In genomic region chr2:230904856-230905447, GRCh38 we compare ENCODE assay signal across 19 cellular contexts. TPM values are rescaled to one million over a fixed set of nuclear protein-coding genes. Genes with fewer than 3 reads are reported as not detected.
DNase-seq lines count a peak whose midpoint lies in the region; ATAC-seq, FAIRE-seq and TF ChIP-seq lines count a peak whose summit lies in the region.
"Had no signal": no experiment of that assay in that cellular context is flagged by ENCODE, and none has a peak within 500 bp of the region (broad histone marks: within the 10 kb centered on the region; RNA-seq: fewer than 3 reads in every experiment).

No MANE protein-coding gene starts in this region.

- H3K4me3 ChIP-seq in HepG2 (replicated peaks in 1 of 3; ENCODE audit: insufficient read depth in 1 of 3, low read depth in 2 of 3, low read length in 3 of 3) (no peak overlapping the region), suprapubic skin (no peak overlapping the region), psoas muscle (no peak overlapping the region), WERI-Rb-1 (ENCODE audit: low read depth, low read length) (no peak overlapping the region)
- H3K4me3 ChIP-seq: SK-N-MC had no signal

- H3K36me3 ChIP-seq in HepG2 (replicated peaks in 1 of 2; ENCODE audit: control insufficient read depth in 1 of 2, insufficient read depth in 2 of 2, low read length in 2 of 2) (no peaks in the 10 kb centered on the region), suprapubic skin (no peaks in the 10 kb centered on the region), psoas muscle (ENCODE audit: insufficient read depth in 1 of 2, low read depth in 1 of 2) (no peaks in the 10 kb centered on the region), WERI-Rb-1 (no peaks in the 10 kb centered on the region)

- no peak overlapping the region for H2AFZ ChIP-seq in HepG2 (ENCODE audit: low read length)

- H3K9me3 Mint-ChIP-seq in activated CD8-positive, alpha-beta memory T cell treated with anti-CD3 and anti-CD28 coated beads, Interleukin-2, amount 10 ng/mL, durations not matched to agents 7 days and 5 days (ENCODE audit: low read depth), result no peaks in the 10 kb centered on the region
- H3K9me3 Mint-ChIP-seq in activated CD8-positive, alpha-beta T cell treated with anti-CD3 and anti-CD28 coated beads for 36 hours, result no peaks in the 10 kb centered on the region

- in situ Hi-C loops in HepG2 (cut with HindIII; ENCODE audit: extremely low pct_ligation_motif_present, low pct_unique_long_range_greater_than_20kb), result loop anchor here (5.0 kb wide), 1 partner anchor 82 kb away; no protein-coding TSS in a partner anchor

- TF ChIP-seq POLR2A in HepG2 (IDR thresholded peaks at IDR 0.05; ENCODE audit: insufficient read depth in 1 of 2, low read depth in 2 of 2, low read length in 2 of 2) (no peak), suprapubic skin (IDR thresholded peaks at IDR 0.05) (no peak)

- H3K4me1 Mint-ChIP-seq in activated CD8-positive, alpha-beta memory T cell treated with anti-CD3 and anti-CD28 coated beads, Interleukin-2, amount 10 ng/mL, durations not matched to agents 7 days and 5 days, result peaks cover 73% of the 10 kb centered on the region
- H3K4me1 Mint-ChIP-seq in activated CD8-positive, alpha-beta T cell treated with anti-CD3 and anti-CD28 coated beads for 36 hours (ENCODE audit: low read depth), result peaks cover 81% of the 10 kb centered on the region

- H3K4me1 ChIP-seq in HepG2 (ENCODE audit: insufficient read depth, low read length), result peaks cover 24% of the 10 kb centered on the region
- H3K4me1 ChIP-seq in suprapubic skin, result no peaks in the 10 kb centered on the region
- no peaks in the 10 kb centered on the region for H3K4me1 ChIP-seq in psoas muscle

- no peak for ATAC-seq in activated CD8-positive, alpha-beta memory T cell treated with anti-CD3 and anti-CD28 coated beads, Interleukin-2, amount 10 ng/mL, durations not matched to agents 7 days and 5 days
- no peak for ATAC-seq in activated CD8-positive, alpha-beta T cell treated with anti-CD3 and anti-CD28 coated beads for 36 hours
- ATAC-seq in HepG2, result no peak
- no peak for ATAC-seq in psoas muscle
- ATAC-seq in GM21619 (IDR thresholded peaks at IDR 0.05; ENCODE audit: unreplicated experiment), result no peak

- H3K4me3 Mint-ChIP-seq in activated CD8-positive, alpha-beta memory T cell treated with anti-CD3 and anti-CD28 coated beads, Interleukin-2, amount 10 ng/mL, durations not matched to agents 7 days and 5 days, result no peak overlapping the region
- peak overlapping the region; percentile 73 for H3K4me3 Mint-ChIP-seq in activated CD8-positive, alpha-beta T cell treated with anti-CD3 and anti-CD28 coated beads for 36 hours

- intact Hi-C loops in activated CD8-positive, alpha-beta T cell treated with anti-CD3 and anti-CD28 coated beads for 36 hours (cut with micrococcal nuclease), result loop anchor here (5.0 kb wide), 1 partner anchor 147 kb away; no protein-coding TSS in a partner anchor
- intact Hi-C loops in HepG2 (cut with micrococcal nuclease; ENCODE audit: unreplicated experiment), result loop anchor here (5.0 kb wide), 1 partner anchor 32 kb away; no protein-coding TSS in a partner anchor
- intact Hi-C loops in psoas muscle (cut with DNase I), result no loop called here

- H3K9me3 ChIP-seq in HepG2 (ENCODE audit: low read length) (no peaks in the 10 kb centered on the region), suprapubic skin (no peaks in the 10 kb centered on the region), psoas muscle (no peaks in the 10 kb centered on the region), WERI-Rb-1 (ENCODE audit: severe bottlenecking) (no peaks in the 10 kb centered on the region)

- TF ChIP-seq EP300 in HepG2 (IDR thresholded peaks at IDR 0.05; ENCODE audit: low read depth in 2 of 2, low read length in 2 of 2) (no peak), HepG2 (CRISPR knock-in tag; IDR thresholded peaks at IDR 0.05; ENCODE audit: borderline replicate concordance) (no peak), suprapubic skin (IDR thresholded peaks at IDR 0.05) (no peak)

- no peak for FAIRE-seq in HepG2 (lab: Jason Lieb, UNC)
- FAIRE-seq: keratinocyte, TTC549 had no signal

- CTCF ChIA-PET in activated CD8-positive, alpha-beta memory T cell treated with anti-CD3 and anti-CD28 coated beads, Interleukin-2, amount 10 ng/mL, durations not matched to agents 7 days and 5 days (lab: Charles Lee), result interaction anchor here (0.5 to 22.6 kb wide), 12 partner anchors 9 to 444 kb away, joined by 3 to 309 read pairs (median 4); partner anchors contain the start of gene GPR55
- CTCF ChIA-PET in activated CD8-positive, alpha-beta T cell treated with anti-CD3 and anti-CD28 coated beads for 36 hours (lab: Charles Lee), result interaction anchor here (0.8 to 20.9 kb wide), 16 partner anchors 9 to 148 kb away, joined by 3 to 437 read pairs (median 6); partner anchors contain the start of gene GPR55
- CTCF ChIA-PET in HepG2 (lab: Yijun Ruan, JAX; ENCODE audit: low intra/inter-chr PET ratio, low total read pairs), result interaction anchor here (0.7 kb wide), 1 partner anchor 148 kb away, joined by 3 read pairs; no protein-coding TSS in a partner anchor

- WGBS in HepG2 (ENCODE audit: low lambda C conversion rate), result 19% methylated on average over 11 of the region's 15 CpGs
- 66% methylated on average over 15 of the region's 15 CpGs for WGBS in suprapubic skin
- WGBS in psoas muscle, 3 donors, result 71 to 79% (median 71%) methylated on average over 15 of the region's 15 CpGs

- H3K36me3 Mint-ChIP-seq in activated CD8-positive, alpha-beta memory T cell treated with anti-CD3 and anti-CD28 coated beads, Interleukin-2, amount 10 ng/mL, durations not matched to agents 7 days and 5 days, result peaks cover 21% of the 10 kb centered on the region
- H3K36me3 Mint-ChIP-seq in activated CD8-positive, alpha-beta T cell treated with anti-CD3 and anti-CD28 coated beads for 36 hours (ENCODE audit: low read depth), result peaks cover 8% of the 10 kb centered on the region

- BruUV-seq in HepG2 (replicated peaks; lab: Mats Ljungman, UMichigan), result no TSS peak

- POLR2A ChIA-PET in activated CD8-positive, alpha-beta T cell treated with anti-CD3 and anti-CD28 coated beads for 36 hours (lab: Charles Lee), result interaction anchor here (0.6 to 4.9 kb wide), 14 partner anchors 14 to 105 kb away, joined by 3 to 42 read pairs (median 4); partner anchors contain the start of gene GPR55
- POLR2A ChIA-PET in HepG2 (lab: Yijun Ruan, JAX), result interaction anchor here (1.8 kb wide), 1 partner anchor 148 kb away, joined by 6 read pairs; no protein-coding TSS in a partner anchor

- DNase-seq in activated CD8-positive, alpha-beta memory T cell treated with anti-CD3 and anti-CD28 coated beads, Interleukin-2, amount 10 ng/mL, durations not matched to agents 7 days and 5 days, result peak; percentile 40
- no peak for DNase-seq in activated CD8-positive, alpha-beta memory T cell treated with anti-CD3 and anti-CD28 coated beads, Interleukin-2, amount 50 U/mL, for 4 hours
- DNase-seq in activated CD8-positive, alpha-beta T cell treated with anti-CD3 and anti-CD28 coated beads for 36 hours, result no peak
- DNase-seq in HepG2 (ENCODE audit: low spot score) (no peak), suprapubic skin (ENCODE audit: low spot score in 2 of 2) (peak; percentile 26 to 57), psoas muscle (no peak), WERI-Rb-1 (no peak)
- DNase-seq: ACHN, Calu3, cortex of kidney, GDM1, NCI-H1694, OCI-M1 had no signal

- no peak overlapping the region for H3K27ac ChIP-seq in HepG2 (ENCODE audit: extremely low read length, insufficient read depth, low read length)
- no peak overlapping the region for H3K27ac ChIP-seq in suprapubic skin
- H3K27ac ChIP-seq in psoas muscle, result no peak overlapping the region
- H3K27ac ChIP-seq in WERI-Rb-1, result no peak overlapping the region
- H3K27ac ChIP-seq: SK-N-MC had no signal

- H3K4me2 ChIP-seq in HepG2 (ENCODE audit: low read depth, low read length), result peak overlapping the region; percentile 41

- peaks cover 9 to 72% of the 10 kb centered on the region in 2 experiments; a peak in 4 of 5 replicates for H3K27me3 ChIP-seq in HepG2 (ENCODE audit: control insufficient read depth in 1 of 2, insufficient read depth in 2 of 2, low read length in 2 of 2)
- peaks cover 16% of the 10 kb centered on the region for H3K27me3 ChIP-seq in suprapubic skin
- H3K27me3 ChIP-seq in psoas muscle (ENCODE audit: insufficient read depth in 3 of 3, low read length in 2 of 3), result peaks cover 0 to 2% (median 0%) of the 10 kb centered on the region in 3 donors
- H3K27me3 ChIP-seq in WERI-Rb-1 (ENCODE audit: insufficient read depth, low read depth, severe bottlenecking), result no peaks in the 10 kb centered on the region

- H3K27ac Mint-ChIP-seq in activated CD8-positive, alpha-beta memory T cell treated with anti-CD3 and anti-CD28 coated beads, Interleukin-2, amount 10 ng/mL, durations not matched to agents 7 days and 5 days, result peak overlapping the region; percentile 63
- peak overlapping the region; percentile 75 for H3K27ac Mint-ChIP-seq in activated CD8-positive, alpha-beta T cell treated with anti-CD3 and anti-CD28 coated beads for 36 hours

- peak; percentile 24 for TF ChIP-seq CTCF in activated CD8-positive, alpha-beta T cell treated with anti-CD3 and anti-CD28 coated beads for 36 hours (IDR thresholded peaks at IDR 0.05)
- no peak for TF ChIP-seq CTCF in HepG2 (CRISPR knock-in tag; IDR thresholded peaks at IDR 0.05)
- TF ChIP-seq CTCF in suprapubic skin (IDR thresholded peaks at IDR 0.05), result no peak
- TF ChIP-seq CTCF in psoas muscle (IDR thresholded peaks at IDR 0.05), result no peak
- no peak for TF ChIP-seq CTCF in WERI-Rb-1 (IDR thresholded peaks at IDR 0.05; ENCODE audit: low read depth, low read length)

- no peak overlapping the region for H3K9ac ChIP-seq in HepG2 (ENCODE audit: insufficient read depth, low read depth, low read length)

- no peaks in the 10 kb centered on the region for H3K79me2 ChIP-seq in HepG2 (ENCODE audit: insufficient read depth, low read length)

- no peak for TF ChIP-seq RAD21 in HepG2 (CRISPR knock-in tag; IDR thresholded peaks at IDR 0.05)

- H3K27me3 Mint-ChIP-seq in activated CD8-positive, alpha-beta memory T cell treated with anti-CD3 and anti-CD28 coated beads, Interleukin-2, amount 10 ng/mL, durations not matched to agents 7 days and 5 days, result peaks cover 19% of the 10 kb centered on the region
- H3K27me3 Mint-ChIP-seq in activated CD8-positive, alpha-beta T cell treated with anti-CD3 and anti-CD28 coated beads for 36 hours, result no peaks in the 10 kb centered on the region

- H4K20me1 ChIP-seq in HepG2 (ENCODE audit: insufficient read depth, low read length), result no peaks in the 10 kb centered on the region

RNA-seq across cellular contexts. Expression of gene GPR55, which starts 20.1 kb away (rescaled TPM):
- total RNA-seq in activated CD8-positive, alpha-beta memory T cell treated with anti-CD3 and anti-CD28 coated beads, Interleukin-2, amount 10 ng/mL, durations not matched to agents 7 days and 5 days, result 10 to 100 TPM; 42.1 to 58.8 TPM
- total RNA-seq in activated CD8-positive, alpha-beta T cell treated with anti-CD3 and anti-CD28 coated beads for 36 hours, result 1 to 10 TPM; 5.0 to 5.3 TPM
- not detected in 2 replicates for total RNA-seq in HepG2 (2016; rRNA removed; fragmentation: Illumina TruSeq; extraction: Trizol)
- not detected in 2 replicates for total RNA-seq in HepG2 (2016; cell fraction: cytosol; rRNA removed; fragmentation: Illumina TruSeq; extraction: Trizol; ENCODE audit: low read depth)
- 0.04 TPM in 1 of 2 replicates, not detected in the other for total RNA-seq in HepG2 (2016; cell fraction: insoluble cytoplasmic fraction; rRNA removed; fragmentation: Illumina TruSeq; extraction: Trizol)
- total RNA-seq in HepG2 (2016; cell fraction: membrane; rRNA removed; fragmentation: Illumina TruSeq; extraction: Trizol), result not detected in 2 replicates
- total RNA-seq in HepG2 (2016; cell fraction: nucleus; rRNA removed; fragmentation: Illumina TruSeq; extraction: Trizol), result not detected in 2 replicates
- polyA plus RNA-seq in HepG2 (2011; rRNA removed), result not detected in 2 replicates
- polyA plus RNA-seq in HepG2 (2011; cell fraction: cytosol; rRNA removed), result 0.04 TPM in 1 of 2 replicates, not detected in the other
- polyA plus RNA-seq in HepG2 (2011; cell fraction: nucleus; rRNA removed), result 0.05 and 0.06 TPM in 2 replicates
- polyA plus RNA-seq in HepG2 (2012), result not detected in 2 replicates
- not detected in 2 replicates for polyA plus RNA-seq in HepG2 (2016; cell fraction: cytosol; fragmentation: Illumina TruSeq; extraction: Trizol; ENCODE audit: low read depth)
- polyA plus RNA-seq in HepG2 (2016; cell fraction: insoluble cytoplasmic fraction; fragmentation: Illumina TruSeq; extraction: Trizol; ENCODE audit: low read depth), result not detected in 2 replicates
- polyA plus RNA-seq in HepG2 (2016; cell fraction: membrane; fragmentation: Illumina TruSeq; extraction: Trizol; ENCODE audit: low read depth), result not detected in 2 replicates
- 0.18 TPM in 1 of 2 replicates, not detected in the other for polyA plus RNA-seq in HepG2 (2016; cell fraction: nucleus; fragmentation: Illumina TruSeq; extraction: Trizol; ENCODE audit: insufficient read depth, low read depth)
- polyA minus RNA-seq in HepG2 (2011; rRNA and poly(A)+ RNA removed; ENCODE audit: low replicate concordance), result 0.09 and 0.14 TPM in 2 replicates
- not detected in 2 replicates for polyA minus RNA-seq in HepG2 (2011; cell fraction: cytosol; rRNA and poly(A)+ RNA removed)
- not detected in 2 replicates for polyA minus RNA-seq in HepG2 (2011; cell fraction: nucleus; rRNA and poly(A)+ RNA removed)
- 1 to 10 TPM in 1 of 4 donors, under 1 TPM in 1, not detected in 2; 0.72 to 1.2 TPM for total RNA-seq in suprapubic skin
- under 1 TPM in 1 of 4 donors, not detected in 3; 0.32 TPM for total RNA-seq in psoas muscle
- polyA plus RNA-seq in psoas muscle, result under 1 TPM in 2 of 3 donors, not detected in 1; 0.01 to 0.03 TPM
- total RNA-seq: Calu3, temporal lobe had no signal
- polyA plus RNA-seq: aorta, keratinocyte had no signal

RNA-seq across cellular contexts. Expression of gene ITM2C, which starts 40.2 kb away (rescaled TPM):
- total RNA-seq in activated CD8-positive, alpha-beta memory T cell treated with anti-CD3 and anti-CD28 coated beads, Interleukin-2, amount 10 ng/mL, durations not matched to agents 7 days and 5 days, result 100 to 1,000 TPM in 1 of 2 experiments, 10 to 100 TPM in 1; 65.1 to 115 TPM
- total RNA-seq in activated CD8-positive, alpha-beta T cell treated with anti-CD3 and anti-CD28 coated beads for 36 hours, result 10 to 100 TPM; 43.2 to 43.4 TPM
- total RNA-seq in HepG2 (2016; rRNA removed; fragmentation: Illumina TruSeq; extraction: Trizol) (40.7 and 70.5 TPM in 2 replicates), suprapubic skin (10 to 100 TPM in 3 of 4 donors, 1 to 10 TPM in 1; 9.0 to 17.9 (median 11.4) TPM), psoas muscle (10 to 100 TPM in 2 of 4 donors, 1 to 10 TPM in 2; 9.0 to 20.3 (median 10.6) TPM)
- total RNA-seq in HepG2 (2016; cell fraction: cytosol; rRNA removed; fragmentation: Illumina TruSeq; extraction: Trizol; ENCODE audit: low read depth), result 13.6 and 14.1 TPM in 2 replicates
- total RNA-seq in HepG2 (2016; cell fraction: insoluble cytoplasmic fraction; rRNA removed; fragmentation: Illumina TruSeq; extraction: Trizol), result 40.7 and 74.0 TPM in 2 replicates
- total RNA-seq in HepG2 (2016; cell fraction: membrane; rRNA removed; fragmentation: Illumina TruSeq; extraction: Trizol), result 30.7 and 33.5 TPM in 2 replicates
- 49.2 and 56.2 TPM in 2 replicates for total RNA-seq in HepG2 (2016; cell fraction: nucleus; rRNA removed; fragmentation: Illumina TruSeq; extraction: Trizol)
- polyA plus RNA-seq in HepG2 (2011; rRNA removed) (270 and 321 TPM in 2 replicates), psoas muscle (10 to 100 TPM in 2 of 3 donors, 1 to 10 TPM in 1; 9.1 to 12.6 (median 11.5) TPM)
- 356 TPM in 2 replicates for polyA plus RNA-seq in HepG2 (2011; cell fraction: cytosol; rRNA removed)
- 111 and 119 TPM in 2 replicates for polyA plus RNA-seq in HepG2 (2011; cell fraction: nucleus; rRNA removed)
- 124 and 196 TPM in 2 replicates for polyA plus RNA-seq in HepG2 (2012)
- polyA plus RNA-seq in HepG2 (2016; cell fraction: cytosol; fragmentation: Illumina TruSeq; extraction: Trizol; ENCODE audit: low read depth), result 18.9 and 24.2 TPM in 2 replicates
- polyA plus RNA-seq in HepG2 (2016; cell fraction: insoluble cytoplasmic fraction; fragmentation: Illumina TruSeq; extraction: Trizol; ENCODE audit: low read depth), result 53.1 and 56.4 TPM in 2 replicates
- polyA plus RNA-seq in HepG2 (2016; cell fraction: membrane; fragmentation: Illumina TruSeq; extraction: Trizol; ENCODE audit: low read depth), result 32.9 and 35.3 TPM in 2 replicates
- polyA plus RNA-seq in HepG2 (2016; cell fraction: nucleus; fragmentation: Illumina TruSeq; extraction: Trizol; ENCODE audit: insufficient read depth, low read depth), result 111 and 121 TPM in 2 replicates
- polyA minus RNA-seq in HepG2 (2011; rRNA and poly(A)+ RNA removed; ENCODE audit: low replicate concordance), result 108 and 408 TPM in 2 replicates
- 84.7 and 140 TPM in 2 replicates for polyA minus RNA-seq in HepG2 (2011; cell fraction: cytosol; rRNA and poly(A)+ RNA removed)
- polyA minus RNA-seq in HepG2 (2011; cell fraction: nucleus; rRNA and poly(A)+ RNA removed), result 20.1 and 24.2 TPM in 2 replicates

Comparison
In these comparisons a context has a peak if more than half of its experiments do, and no peak if none do; other contexts are left out.
1. DNase-seq: peak in activated CD8-positive, alpha-beta memory T cell treated with anti-CD3 and anti-CD28 coated beads, Interleukin-2, amount 10 ng/mL, durations not matched to agents 7 days and 5 days (single experiment) and suprapubic skin (2 of 2); none in activated CD8-positive, alpha-beta memory T cell treated with anti-CD3 and anti-CD28 coated beads, Interleukin-2, amount 50 U/mL, for 4 hours (single experiment), activated CD8-positive, alpha-beta T cell treated with anti-CD3 and anti-CD28 coated beads for 36 hours (single experiment), HepG2 (single experiment), psoas muscle (0 of 2) and WERI-Rb-1 (single experiment).
2. RNA of gene GPR55, which starts 20.1 kb away (total RNA-seq): 42.1 to 58.8 TPM in activated CD8-positive, alpha-beta memory T cell treated with anti-CD3 and anti-CD28 coated beads, Interleukin-2, amount 10 ng/mL, durations not matched to agents 7 days and 5 days; 5.0 to 5.3 TPM in activated CD8-positive, alpha-beta T cell treated with anti-CD3 and anti-CD28 coated beads for 36 hours, 0.72 to 1.2 TPM in suprapubic skin, 0.04 TPM in HepG2 and 0.32 TPM in psoas muscle; every median in the first group is over 4 times any median in the second.
3. intact Hi-C loops: an anchor here in activated CD8-positive, alpha-beta T cell treated with anti-CD3 and anti-CD28 coated beads for 36 hours (5.0 kb wide) and HepG2 (5.0 kb wide); none called in psoas muscle.